ENCODE assay signal across 28 cellular contexts in the genomic region with DNA sequence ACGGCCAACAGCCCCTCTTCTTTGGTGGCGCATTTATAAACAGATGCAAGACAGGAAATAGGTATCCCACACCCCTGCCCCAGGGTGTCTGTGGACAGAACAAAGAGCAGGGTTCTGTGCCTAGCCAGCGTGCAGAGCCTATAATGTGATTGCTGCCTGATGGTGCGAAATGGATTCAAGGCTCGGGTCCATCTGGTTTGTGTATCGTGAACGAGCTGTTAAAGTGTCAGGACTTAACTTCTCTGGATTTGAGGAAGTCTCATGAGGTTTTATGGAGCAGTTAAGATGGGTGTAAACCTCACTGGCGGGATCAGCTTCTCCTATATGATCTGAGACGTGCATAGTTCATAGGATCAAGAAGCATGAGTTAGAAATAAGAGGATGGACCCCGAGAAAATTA.
DNase-seq lines count a peak whose midpoint lies in the region; ATAC-seq, FAIRE-seq and TF ChIP-seq lines count a peak whose summit lies in the region.
"Had no signal": no experiment of that assay in that cellular context is flagged by ENCODE, and none has a peak within 500 bp of the region (broad histone marks: within the 10 kb centered on the region; RNA-seq: fewer than 3 reads in every experiment).

No MANE protein-coding gene starts in this region.

- H3K79me2 ChIP-seq in HepG2 (ENCODE audit: insufficient read depth, low read length) (no peaks in the 10 kb centered on the region), mesendoderm (ENCODE audit: control insufficient read depth, insufficient read depth, low read length) (no peaks in the 10 kb centered on the region)

- no peak for TF ChIP-seq POLR2A in HepG2 (IDR thresholded peaks at IDR 0.05; ENCODE audit: insufficient read depth in 1 of 2, low read depth in 2 of 2, low read length in 2 of 2)
- no peak for TF ChIP-seq POLR2A in right lobe of liver (IDR thresholded peaks at IDR 0.05)
- TF ChIP-seq POLR2A in esophagus muscularis mucosa (IDR thresholded peaks at IDR 0.05; ENCODE audit: low read depth), result no peak

- H4K8ac ChIP-seq in mesendoderm (ENCODE audit: low read depth, low read length), result no peak overlapping the region

- no peak overlapping the region for H2BK15ac ChIP-seq in mesendoderm (replicated peaks; ENCODE audit: low read depth)

- no peak overlapping the region for H3K4me3 ChIP-seq in HepG2 (replicated peaks in 1 of 3; ENCODE audit: insufficient read depth in 1 of 3, low read depth in 2 of 3, low read length in 3 of 3)
- no peak overlapping the region for H3K4me3 ChIP-seq in right lobe of liver
- no peak overlapping the region for H3K4me3 ChIP-seq in esophagus muscularis mucosa
- H3K4me3 ChIP-seq in mesendoderm (ENCODE audit: low read length), result no peak overlapping the region
- H3K4me3 ChIP-seq: PC-9, SJCRH30 had no signal

- no peak overlapping the region for H3K23ac ChIP-seq in mesendoderm (ENCODE audit: low read length)

- POLR2A ChIA-PET in HepG2 (lab: Yijun Ruan, JAX), result no interaction called here

- H2BK5ac ChIP-seq in mesendoderm (ENCODE audit: low read length), result no peak overlapping the region

- no peak overlapping the region for H2AK5ac ChIP-seq in mesendoderm (ENCODE audit: low read length)

- no peak overlapping the region for H2BK120ac ChIP-seq in mesendoderm (ENCODE audit: low read depth, low read length)

- H3K27me3 ChIP-seq in HepG2 (ENCODE audit: control insufficient read depth in 1 of 2, insufficient read depth in 2 of 2, low read length in 2 of 2), result no peaks in the 10 kb centered on the region
- no peaks in the 10 kb centered on the region for H3K27me3 ChIP-seq in right lobe of liver
- peaks cover 0 to 7% (median 0%) of the 10 kb centered on the region in 4 donors for H3K27me3 ChIP-seq in esophagus muscularis mucosa
- H3K27me3 ChIP-seq in mesendoderm (ENCODE audit: insufficient read depth, low read length, poor library complexity), result no peaks in the 10 kb centered on the region
- H3K27me3 ChIP-seq: SJCRH30 had no signal

- no peak overlapping the region for H3K56ac ChIP-seq in mesendoderm (ENCODE audit: low read length)

- H3K36me3 ChIP-seq in HepG2 (replicated peaks in 1 of 2; ENCODE audit: control insufficient read depth in 1 of 2, insufficient read depth in 2 of 2, low read length in 2 of 2) (no peaks in the 10 kb centered on the region), right lobe of liver (no peaks in the 10 kb centered on the region), esophagus muscularis mucosa (no peaks in the 10 kb centered on the region), mesendoderm (ENCODE audit: control insufficient read depth, insufficient read depth, low read length) (no peaks in the 10 kb centered on the region)
- H3K36me3 ChIP-seq: SJCRH30 had no signal

- WGBS in HepG2 (ENCODE audit: low lambda C conversion rate), result 64% methylated on average over 10 of the region's 10 CpGs
- 63% methylated on average over 6 of the region's 10 CpGs for WGBS in right lobe of liver (ENCODE audit: insufficient coverage, low coverage, low lambda C conversion rate, missing lambda C conversion rate)
- 60% methylated on average over 10 of the region's 10 CpGs for WGBS in esophagus muscularis mucosa
- WGBS in mesendoderm (ENCODE audit: extremely low coverage, insufficient coverage, low lambda C conversion rate), result no CpG with 5 or more reads among the region's 10 CpGs

- no TSS peak for BruUV-seq in HepG2 (replicated peaks; lab: Mats Ljungman, UMichigan)

- no peaks in the 10 kb centered on the region for H3K79me1 ChIP-seq in mesendoderm (ENCODE audit: low read length)

- no peak overlapping the region for H4K5ac ChIP-seq in mesendoderm (ENCODE audit: low read length)

- H3K9me3 ChIP-seq in HepG2 (ENCODE audit: low read length) (no peaks in the 10 kb centered on the region), right lobe of liver (no peaks in the 10 kb centered on the region), esophagus muscularis mucosa (no peaks in the 10 kb centered on the region)
- H3K9me3 ChIP-seq: SJCRH30 had no signal

- TF ChIP-seq EP300 in HepG2 (IDR thresholded peaks at IDR 0.05; ENCODE audit: low read depth in 2 of 2, low read length in 2 of 2) (no peak), HepG2 (CRISPR knock-in tag; IDR thresholded peaks at IDR 0.05; ENCODE audit: borderline replicate concordance) (no peak), esophagus muscularis mucosa (IDR thresholded peaks at IDR 0.05) (no peak)

- H3K4me1 ChIP-seq in HepG2 (ENCODE audit: insufficient read depth, low read length), result peaks cover 16% of the 10 kb centered on the region
- H3K4me1 ChIP-seq in right lobe of liver, result peaks cover 0 to 7% (median 2%) of the 10 kb centered on the region in 4 donors
- no peaks in the 10 kb centered on the region for H3K4me1 ChIP-seq in esophagus muscularis mucosa
- H3K4me1 ChIP-seq in mesendoderm (ENCODE audit: control insufficient read depth, low read depth, low read length), result no peaks in the 10 kb centered on the region
- H3K4me1 ChIP-seq: SJCRH30 had no signal

- CTCF ChIA-PET in HepG2 (lab: Yijun Ruan, JAX; ENCODE audit: low intra/inter-chr PET ratio, low total read pairs), result no interaction called here

- in situ Hi-C loops in HepG2 (cut with HindIII; ENCODE audit: extremely low pct_ligation_motif_present, low pct_unique_long_range_greater_than_20kb), result no loop called here

- no peak for TF ChIP-seq RAD21 in HepG2 (CRISPR knock-in tag; IDR thresholded peaks at IDR 0.05)

- ATAC-seq in HepG2, result no peak
- ATAC-seq in right lobe of liver, result no peak
- ATAC-seq in GM19395 (IDR thresholded peaks at IDR 0.05; ENCODE audit: unreplicated experiment), result no peak
- no peak for ATAC-seq in HG02840 (IDR thresholded peaks at IDR 0.05; ENCODE audit: low FRiP score, unreplicated experiment)
- ATAC-seq in HG03025 (IDR thresholded peaks at IDR 0.05; ENCODE audit: low FRiP score, unreplicated experiment), result no peak
- ATAC-seq: CD8-positive, alpha-beta T cell; Right ventricle myocardium inferior had no signal

- TF ChIP-seq CTCF in HepG2 (CRISPR knock-in tag; IDR thresholded peaks at IDR 0.05), result no peak
- TF ChIP-seq CTCF in right lobe of liver (IDR thresholded peaks at IDR 0.05), result no peak
- no peak for TF ChIP-seq CTCF in esophagus muscularis mucosa (IDR thresholded peaks at IDR 0.05)

- H3K4me2 ChIP-seq in HepG2 (ENCODE audit: low read depth, low read length) (0 out of 2 replicates have a peak overlapping the region, but pooled peaks have one; percentile 20), mesendoderm (ENCODE audit: low read length) (no peak overlapping the region)
- H3K4me2 ChIP-seq: KMS-11, PC-9 had no signal

- no peak overlapping the region for H3K27ac ChIP-seq in HepG2 (ENCODE audit: extremely low read length, insufficient read depth, low read length)
- no peak overlapping the region for H3K27ac ChIP-seq in right lobe of liver
- H3K27ac ChIP-seq in esophagus muscularis mucosa (replicated peaks in 1 of 4), result no peak overlapping the region
- H3K27ac ChIP-seq in mesendoderm (ENCODE audit: low read depth, low read length), result no peak overlapping the region
- H3K27ac ChIP-seq: 22Rv1, C4-2B, KMS-11, PC-9, SJCRH30 had no signal

- intact Hi-C loops in HepG2 (cut with micrococcal nuclease; ENCODE audit: unreplicated experiment) (no loop called here), right lobe of liver (cut with DNase I) (no loop called here), esophagus muscularis mucosa (cut with DNase I) (no loop called here)

- FAIRE-seq in HepG2 (lab: Jason Lieb, UNC), result no peak
- FAIRE-seq: GM12891 had no signal

- H4K20me1 ChIP-seq in HepG2 (ENCODE audit: insufficient read depth, low read length), result no peaks in the 10 kb centered on the region

- H3K18ac ChIP-seq in mesendoderm (ENCODE audit: low read length), result no peak overlapping the region

- no peak overlapping the region for H3K4ac ChIP-seq in mesendoderm (ENCODE audit: low read depth, low read length)

- H3K9ac ChIP-seq in HepG2 (ENCODE audit: insufficient read depth, low read depth, low read length), result no peak overlapping the region
- no peak overlapping the region for H3K9ac ChIP-seq in mesendoderm (ENCODE audit: low read length)
- H3K9ac ChIP-seq: KMS-11 had no signal

- no peak overlapping the region for H2AFZ ChIP-seq in HepG2 (ENCODE audit: low read length)
- H2AFZ ChIP-seq: PC-9 had no signal

- DNase-seq in HepG2 (ENCODE audit: low spot score) (no peak), right lobe of liver (no peak), esophagus muscularis mucosa (ENCODE audit: extremely low spot score) (peak; percentile 87), mesendoderm (peak; percentile 58), LoVo (ENCODE audit: low spot score) (no peak)
- DNase-seq: CD8-positive, alpha-beta T cell; DMS 273 treated with DMSO at 0.1 percent for 48 hours; DMS79; EL; GF-D8; H7; NCI-H1048; NCI-H1417; NCI-H1694; NCI-H2081; NCI-H226; NCI-H510A treated with DMSO at 0.1 percent for 48 hours; NCI-H774; PC-9; SJCRH30 had no signal

TF ChIP-seq in HepG2, 621 proteins besides CTCF, POLR2A, EP300 and RAD21 (continues in another document):
- TF ChIP-seq, protein P1, sequence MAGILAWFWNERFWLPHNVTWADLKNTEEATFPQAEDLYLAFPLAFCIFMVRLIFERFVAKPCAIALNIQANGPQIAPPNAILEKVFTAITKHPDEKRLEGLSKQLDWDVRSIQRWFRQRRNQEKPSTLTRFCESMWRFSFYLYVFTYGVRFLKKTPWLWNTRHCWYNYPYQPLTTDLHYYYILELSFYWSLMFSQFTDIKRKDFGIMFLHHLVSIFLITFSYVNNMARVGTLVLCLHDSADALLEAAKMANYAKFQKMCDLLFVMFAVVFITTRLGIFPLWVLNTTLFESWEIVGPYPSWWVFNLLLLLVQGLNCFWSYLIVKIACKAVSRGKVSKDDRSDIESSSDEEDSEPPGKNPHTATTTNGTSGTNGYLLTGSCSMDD (CRISPR knock-in tag; IDR thresholded peaks at IDR 0.05), result no peak

Comparison
In these comparisons a context has a peak if more than half of its experiments do, and no peak if none do; other contexts are left out.
1. DNase-seq: peak in esophagus muscularis mucosa (single experiment) and mesendoderm (single experiment); none in HepG2 (single experiment), right lobe of liver (0 of 3) and LoVo (single experiment).